Comparison of ENCODE assay signal across 12 cellular contexts in genomic region chr6:38110407-38111025, GRCh38.
DNase-seq lines count a peak whose midpoint lies in the region; ATAC-seq and TF ChIP-seq lines count a peak whose summit lies in the region.
"Had no signal": no experiment of that assay in that cellular context is flagged by ENCODE, and none has a peak within 500 bp of the region (broad histone marks: within the 10 kb centered on the region; RNA-seq: fewer than 3 reads in every experiment).

No MANE protein-coding gene starts in this region.

- no peaks in the 10 kb centered on the region for H3K9me3 ChIP-seq in right atrium auricular region
- no peaks in the 10 kb centered on the region for H3K9me3 ChIP-seq in upper lobe of right lung
- H3K9me3 ChIP-seq: ovary had no signal

- ATAC-seq in Right ventricle myocardium inferior (peak; percentile 69), upper lobe of right lung (peak; percentile 39), GM21825 (IDR thresholded peaks at IDR 0.05; ENCODE audit: unreplicated experiment) (no peak)
- ATAC-seq: activated naive CD4-positive, alpha-beta T cell treated with anti-CD3 and anti-CD28 coated beads, Interleukin-2, amount 50 U/mL, for 72 hours; HepG2 had no signal

- intact Hi-C loops in Right ventricle myocardium inferior (cut with DNase I) (no loop called here), head of caudate nucleus (cut with DNase I) (no loop called here), upper lobe of right lung (cut with DNase I) (no loop called here)

- TF ChIP-seq CTCF in right atrium auricular region (IDR thresholded peaks at IDR 0.05): no peak
- no peak for TF ChIP-seq CTCF in upper lobe of right lung (IDR thresholded peaks at IDR 0.05)

- H3K4me1 ChIP-seq in right atrium auricular region: peaks cover 0 to 16% of the 10 kb centered on the region in 2 donors
- peaks cover 10% of the 10 kb centered on the region for H3K4me1 ChIP-seq in upper lobe of right lung

- no peak for DNase-seq in Right ventricle myocardium inferior (ENCODE audit: missing footprints)
- DNase-seq in right atrium auricular region (ENCODE audit: low spot score): no peak
- DNase-seq in NCI-H524 treated with DMSO at 0.1 percent for 48 hours (lab: John Stamatoyannopoulos, UW): peak; percentile 82
- peak; percentile 21 to 91 (median 68) for DNase-seq in head of caudate nucleus
- no peak for DNase-seq in upper lobe of right lung
- DNase-seq in ureter (ENCODE audit: low spot score): no peak
- no peak for DNase-seq in stimulated activated CD4-positive, alpha-beta T cell treated with anti-CD3 and anti-CD28 coated beads, Interleukin-4, amount 100 ng/mL, for 24 hours
- DNase-seq: islet precursor cell, ovary had no signal

- H3K4me3 ChIP-seq in right atrium auricular region (no peak overlapping the region), upper lobe of right lung (no peak overlapping the region)
- H3K4me3 ChIP-seq: ovary had no signal

- H3K27me3 ChIP-seq in right atrium auricular region: no peaks in the 10 kb centered on the region
- H3K27me3 ChIP-seq in upper lobe of right lung: no peaks in the 10 kb centered on the region
- H3K27me3 ChIP-seq: ovary had no signal

- H3K27ac ChIP-seq in right atrium auricular region (no peak overlapping the region), upper lobe of right lung (no peak overlapping the region)
- H3K27ac ChIP-seq: ovary had no signal

- H3K36me3 ChIP-seq in right atrium auricular region: no peaks in the 10 kb centered on the region
- no peaks in the 10 kb centered on the region for H3K36me3 ChIP-seq in upper lobe of right lung
- H3K36me3 ChIP-seq: ovary had no signal

Comparison
In these comparisons a context has a peak if more than half of its experiments do, and no peak if none do; other contexts are left out.
1. DNase-seq: peak in NCI-H524 treated with DMSO at 0.1 percent for 48 hours (single experiment) and head of caudate nucleus (42 of 42); none in Right ventricle myocardium inferior (single experiment), right atrium auricular region (single experiment), upper lobe of right lung (single experiment), ureter (single experiment) and stimulated activated CD4-positive, alpha-beta T cell treated with anti-CD3 and anti-CD28 coated beads, Interleukin-4, amount 100 ng/mL, for 24 hours (single experiment).